Comparison of ENCODE assay signal across 27 cellular contexts in the genomic region with DNA sequence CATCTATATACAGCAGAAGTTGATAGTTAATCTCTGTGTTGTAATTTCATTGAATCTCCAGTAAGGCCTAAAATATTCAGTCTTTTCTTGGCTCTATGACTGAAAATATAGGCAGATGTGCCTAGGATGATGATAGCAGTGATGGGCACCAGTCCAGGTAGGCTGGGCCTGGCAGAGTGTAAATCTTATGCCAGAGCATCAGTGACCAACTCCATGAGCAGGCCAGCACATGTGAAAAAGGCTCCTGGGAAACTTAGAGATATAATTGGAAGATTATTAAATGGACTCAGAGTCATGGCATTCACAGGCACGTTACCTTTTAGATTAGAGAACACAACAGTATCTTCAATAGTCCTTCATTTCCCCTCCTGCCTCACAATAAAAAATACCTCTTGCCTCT. TPM values are rescaled to one million over a fixed set of nuclear protein-coding genes. Genes with fewer than 3 reads are reported as not detected.
"Had no signal": no experiment of that assay in that cellular context is flagged by ENCODE, and none has a peak within 500 bp of the region (broad histone marks: within the 10 kb centered on the region; RNA-seq: fewer than 3 reads in every experiment).

No MANE protein-coding gene starts in this region.

- H3K4me1 Mint-ChIP-seq: immature natural killer cell; memory B cell; naive thymus-derived CD4-positive, alpha-beta T cell; stimulated activated naive B cell treated with anti-CD40 and anti-IgM and Interleukin-4, amounts not matched to agents 10 μg/mL and 1 μg/mL and 100 μg/mL, for 72 hours had no signal

- DNase-seq: hypothalamus; immature natural killer cell; kidney; left colon; left lung; midbrain; mucosa of descending colon; naive thymus-derived CD4-positive, alpha-beta T cell; ovary; right lobe of liver; stimulated activated CD4-positive, alpha-beta T cell treated with anti-CD3 and anti-CD28 coated beads, Interleukin-1b, Interleukin-23, amount 100 ng/mL, for 48 hours; stimulated activated CD4-positive, alpha-beta T cell treated with anti-CD3 and anti-CD28 coated beads, Interleukin-4, amount 100 ng/mL, for 1 hour; stimulated activated naive B cell treated with anti-CD40 and anti-IgM and Interleukin-4, amounts not matched to agents 10 μg/mL and 1 μg/mL and 100 μg/mL, for 72 hours; stimulated activated naive CD8-positive, alpha-beta T cell treated with anti-CD3 and anti-CD28 coated beads, Interleukin-15, Interleukin-2, amounts not matched to agents 100 U/mL and 50 U/mL, for 24 hours; stomach; tibial artery; trophoblast cell; upper lobe of right lung had no signal

- H3K27me3 Mint-ChIP-seq: memory B cell; natural killer cell treated with Interleukin-12 subunit alpha and Interleukin-12 subunit beta and Interleukin-15 and Interleukin-18, amount 100 ng/mL, for 72 hours; progenitor cell of endocrine pancreas; stimulated activated naive B cell treated with anti-CD40 and anti-IgM and Interleukin-4, amounts not matched to agents 10 μg/mL and 1 μg/mL and 100 μg/mL, for 72 hours had no signal

- H3K4me3 Mint-ChIP-seq: immature natural killer cell; memory B cell; naive thymus-derived CD4-positive, alpha-beta T cell; natural killer cell treated with Interleukin-12 subunit alpha and Interleukin-12 subunit beta and Interleukin-15 and Interleukin-18, amount 100 ng/mL, for 72 hours; stimulated activated naive B cell treated with anti-CD40 and anti-IgM and Interleukin-4, amounts not matched to agents 10 μg/mL and 1 μg/mL and 100 μg/mL, for 72 hours had no signal

- H3K4me3 ChIP-seq: left lung, lung, mucosa of descending colon, ovary, right atrium auricular region, right lobe of liver, smooth muscle cell, stomach, thoracic aorta, tibial artery, upper lobe of right lung had no signal

- H3K36me3 ChIP-seq: left lung, ovary, right atrium auricular region, right lobe of liver, stomach, thoracic aorta, tibial artery, upper lobe of right lung had no signal

- FAIRE-seq: islet of Langerhans, kidney, urothelium cell line had no signal

- H3K9me3 Mint-ChIP-seq: memory B cell; stimulated activated naive B cell treated with anti-CD40 and anti-IgM and Interleukin-4, amounts not matched to agents 10 μg/mL and 1 μg/mL and 100 μg/mL, for 72 hours had no signal

- H3K27ac ChIP-seq: left lung, ovary, right atrium auricular region, right lobe of liver, stomach, thoracic aorta, tibial artery, upper lobe of right lung had no signal

- H3K4me2 ChIP-seq: smooth muscle cell had no signal

- H3K27ac Mint-ChIP-seq: immature natural killer cell; memory B cell; naive thymus-derived CD4-positive, alpha-beta T cell; natural killer cell treated with Interleukin-12 subunit alpha and Interleukin-12 subunit beta and Interleukin-15 and Interleukin-18, amount 100 ng/mL, for 72 hours; progenitor cell of endocrine pancreas; stimulated activated naive B cell treated with anti-CD40 and anti-IgM and Interleukin-4, amounts not matched to agents 10 μg/mL and 1 μg/mL and 100 μg/mL, for 72 hours had no signal

- H3K9me3 ChIP-seq: left lung, mucosa of descending colon, ovary, right atrium auricular region, right lobe of liver, stomach, thoracic aorta, tibial artery, upper lobe of right lung had no signal

- H3K36me3 Mint-ChIP-seq: immature natural killer cell; memory B cell; naive thymus-derived CD4-positive, alpha-beta T cell; natural killer cell treated with Interleukin-12 subunit alpha and Interleukin-12 subunit beta and Interleukin-15 and Interleukin-18, amount 100 ng/mL, for 72 hours; stimulated activated naive B cell treated with anti-CD40 and anti-IgM and Interleukin-4, amounts not matched to agents 10 μg/mL and 1 μg/mL and 100 μg/mL, for 72 hours had no signal

- H3K4me1 ChIP-seq: left lung, right atrium auricular region, right lobe of liver, stomach, tibial artery, upper lobe of right lung had no signal

- H3K27me3 ChIP-seq: left lung, ovary, right atrium auricular region, right lobe of liver, stomach, tibial artery, upper lobe of right lung had no signal

RNA-seq across cellular contexts. Expression of a gene that starts 20.7 kb away (rescaled TPM):
- total RNA-seq: naive thymus-derived CD4-positive, alpha-beta T cell; natural killer cell treated with Interleukin-12 subunit alpha and Interleukin-12 subunit beta and Interleukin-15 and Interleukin-18, amount 100 ng/mL, for 72 hours had no signal
- polyA plus RNA-seq: immature natural killer cell; naive thymus-derived CD4-positive, alpha-beta T cell had no signal
